Comparison of ENCODE assay signal across 3 cellular contexts in genomic region chr3:89373459-89373858, GRCh38.
TF ChIP-seq lines count a peak whose summit lies in the region.

No MANE protein-coding gene starts in this region.

TF ChIP-seq in GM23338, 12 proteins besides CTCF, POLR2A, EP300 and RAD21:
- TF ChIP-seq, protein P1, sequence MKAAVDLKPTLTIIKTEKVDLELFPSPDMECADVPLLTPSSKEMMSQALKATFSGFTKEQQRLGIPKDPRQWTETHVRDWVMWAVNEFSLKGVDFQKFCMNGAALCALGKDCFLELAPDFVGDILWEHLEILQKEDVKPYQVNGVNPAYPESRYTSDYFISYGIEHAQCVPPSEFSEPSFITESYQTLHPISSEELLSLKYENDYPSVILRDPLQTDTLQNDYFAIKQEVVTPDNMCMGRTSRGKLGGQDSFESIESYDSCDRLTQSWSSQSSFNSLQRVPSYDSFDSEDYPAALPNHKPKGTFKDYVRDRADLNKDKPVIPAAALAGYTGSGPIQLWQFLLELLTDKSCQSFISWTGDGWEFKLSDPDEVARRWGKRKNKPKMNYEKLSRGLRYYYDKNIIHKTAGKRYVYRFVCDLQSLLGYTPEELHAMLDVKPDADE (IDR thresholded peaks at IDR 0.05), result no peak

TF ChIP-seq in WTC11, 78 proteins besides CTCF, POLR2A, EP300 and RAD21 (continued from another document and continues in another):
- TF ChIP-seq, protein P2, sequence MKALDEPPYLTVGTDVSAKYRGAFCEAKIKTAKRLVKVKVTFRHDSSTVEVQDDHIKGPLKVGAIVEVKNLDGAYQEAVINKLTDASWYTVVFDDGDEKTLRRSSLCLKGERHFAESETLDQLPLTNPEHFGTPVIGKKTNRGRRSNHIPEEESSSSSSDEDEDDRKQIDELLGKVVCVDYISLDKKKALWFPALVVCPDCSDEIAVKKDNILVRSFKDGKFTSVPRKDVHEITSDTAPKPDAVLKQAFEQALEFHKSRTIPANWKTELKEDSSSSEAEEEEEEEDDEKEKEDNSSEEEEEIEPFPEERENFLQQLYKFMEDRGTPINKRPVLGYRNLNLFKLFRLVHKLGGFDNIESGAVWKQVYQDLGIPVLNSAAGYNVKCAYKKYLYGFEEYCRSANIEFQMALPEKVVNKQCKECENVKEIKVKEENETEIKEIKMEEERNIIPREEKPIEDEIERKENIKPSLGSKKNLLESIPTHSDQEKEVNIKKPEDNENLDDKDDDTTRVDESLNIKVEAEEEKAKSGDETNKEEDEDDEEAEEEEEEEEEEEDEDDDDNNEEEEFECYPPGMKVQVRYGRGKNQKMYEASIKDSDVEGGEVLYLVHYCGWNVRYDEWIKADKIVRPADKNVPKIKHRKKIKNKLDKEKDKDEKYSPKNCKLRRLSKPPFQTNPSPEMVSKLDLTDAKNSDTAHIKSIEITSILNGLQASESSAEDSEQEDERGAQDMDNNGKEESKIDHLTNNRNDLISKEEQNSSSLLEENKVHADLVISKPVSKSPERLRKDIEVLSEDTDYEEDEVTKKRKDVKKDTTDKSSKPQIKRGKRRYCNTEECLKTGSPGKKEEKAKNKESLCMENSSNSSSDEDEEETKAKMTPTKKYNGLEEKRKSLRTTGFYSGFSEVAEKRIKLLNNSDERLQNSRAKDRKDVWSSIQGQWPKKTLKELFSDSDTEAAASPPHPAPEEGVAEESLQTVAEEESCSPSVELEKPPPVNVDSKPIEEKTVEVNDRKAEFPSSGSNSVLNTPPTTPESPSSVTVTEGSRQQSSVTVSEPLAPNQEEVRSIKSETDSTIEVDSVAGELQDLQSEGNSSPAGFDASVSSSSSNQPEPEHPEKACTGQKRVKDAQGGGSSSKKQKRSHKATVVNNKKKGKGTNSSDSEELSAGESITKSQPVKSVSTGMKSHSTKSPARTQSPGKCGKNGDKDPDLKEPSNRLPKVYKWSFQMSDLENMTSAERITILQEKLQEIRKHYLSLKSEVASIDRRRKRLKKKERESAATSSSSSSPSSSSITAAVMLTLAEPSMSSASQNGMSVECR (CRISPR knock-in tag; IDR thresholded peaks at IDR 0.05; ENCODE audit: borderline replicate concordance), result no peak
- TF ChIP-seq STAT6 (CRISPR knock-in tag; conservative IDR thresholded peaks at IDR 0.05; ENCODE audit: low read depth) (no peak), HMGXB4 (CRISPR knock-in tag; IDR thresholded peaks at IDR 0.05) (no peak), ZNF671 (CRISPR knock-in tag; IDR thresholded peaks at IDR 0.05) (no peak), PRDM15 (CRISPR knock-in tag; IDR thresholded peaks at IDR 0.05) (no peak)
- TF ChIP-seq, protein P3, sequence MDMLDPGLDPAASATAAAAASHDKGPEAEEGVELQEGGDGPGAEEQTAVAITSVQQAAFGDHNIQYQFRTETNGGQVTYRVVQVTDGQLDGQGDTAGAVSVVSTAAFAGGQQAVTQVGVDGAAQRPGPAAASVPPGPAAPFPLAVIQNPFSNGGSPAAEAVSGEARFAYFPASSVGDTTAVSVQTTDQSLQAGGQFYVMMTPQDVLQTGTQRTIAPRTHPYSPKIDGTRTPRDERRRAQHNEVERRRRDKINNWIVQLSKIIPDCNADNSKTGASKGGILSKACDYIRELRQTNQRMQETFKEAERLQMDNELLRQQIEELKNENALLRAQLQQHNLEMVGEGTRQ (CRISPR knock-in tag; IDR thresholded peaks at IDR 0.05), result no peak

TF ChIP-seq in neural cell, 6 proteins besides CTCF, POLR2A, EP300 and RAD21 (continued from another document):
- TF ChIP-seq, protein P4, sequence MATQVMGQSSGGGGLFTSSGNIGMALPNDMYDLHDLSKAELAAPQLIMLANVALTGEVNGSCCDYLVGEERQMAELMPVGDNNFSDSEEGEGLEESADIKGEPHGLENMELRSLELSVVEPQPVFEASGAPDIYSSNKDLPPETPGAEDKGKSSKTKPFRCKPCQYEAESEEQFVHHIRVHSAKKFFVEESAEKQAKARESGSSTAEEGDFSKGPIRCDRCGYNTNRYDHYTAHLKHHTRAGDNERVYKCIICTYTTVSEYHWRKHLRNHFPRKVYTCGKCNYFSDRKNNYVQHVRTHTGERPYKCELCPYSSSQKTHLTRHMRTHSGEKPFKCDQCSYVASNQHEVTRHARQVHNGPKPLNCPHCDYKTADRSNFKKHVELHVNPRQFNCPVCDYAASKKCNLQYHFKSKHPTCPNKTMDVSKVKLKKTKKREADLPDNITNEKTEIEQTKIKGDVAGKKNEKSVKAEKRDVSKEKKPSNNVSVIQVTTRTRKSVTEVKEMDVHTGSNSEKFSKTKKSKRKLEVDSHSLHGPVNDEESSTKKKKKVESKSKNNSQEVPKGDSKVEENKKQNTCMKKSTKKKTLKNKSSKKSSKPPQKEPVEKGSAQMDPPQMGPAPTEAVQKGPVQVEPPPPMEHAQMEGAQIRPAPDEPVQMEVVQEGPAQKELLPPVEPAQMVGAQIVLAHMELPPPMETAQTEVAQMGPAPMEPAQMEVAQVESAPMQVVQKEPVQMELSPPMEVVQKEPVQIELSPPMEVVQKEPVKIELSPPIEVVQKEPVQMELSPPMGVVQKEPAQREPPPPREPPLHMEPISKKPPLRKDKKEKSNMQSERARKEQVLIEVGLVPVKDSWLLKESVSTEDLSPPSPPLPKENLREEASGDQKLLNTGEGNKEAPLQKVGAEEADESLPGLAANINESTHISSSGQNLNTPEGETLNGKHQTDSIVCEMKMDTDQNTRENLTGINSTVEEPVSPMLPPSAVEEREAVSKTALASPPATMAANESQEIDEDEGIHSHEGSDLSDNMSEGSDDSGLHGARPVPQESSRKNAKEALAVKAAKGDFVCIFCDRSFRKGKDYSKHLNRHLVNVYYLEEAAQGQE (IDR thresholded peaks at IDR 0.05; ENCODE audit: borderline replicate concordance), result peak; percentile 55
